19 cellular contexts compared by ENCODE assay signal in genomic region chr7:2393751-2394150, GRCh38.
"Had no signal": no experiment of that assay in that cellular context is flagged by ENCODE, and none has a peak within 500 bp of the region (broad histone marks: within the 10 kb centered on the region; RNA-seq: fewer than 3 reads in every experiment).

No MANE protein-coding gene starts in this region.

- H3K27ac Mint-ChIP-seq: activated CD4-positive, alpha-beta memory T cell treated with anti-CD3 and anti-CD28 coated beads for 36 hours; activated CD4-positive, alpha-beta T cell treated with anti-CD3 and anti-CD28 coated beads for 36 hours; activated T-helper 1 cell treated with anti-CD3 and anti-CD28 coated beads, Interleukin-12 subunit alpha, Interleukin-12 subunit beta, Interleukin-2, Interleukin-4 antibody, amounts not matched to agents 30 ng/mL and 10 ng/mL and 1 ng/mL, durations not matched to agents 14 hours and 24 hours and 36 hours; WTC11 had no signal

- FAIRE-seq: astrocyte had no signal

- ATAC-seq: activated CD4-positive, alpha-beta T cell treated with anti-CD3 and anti-CD28 coated beads for 36 hours; activated naive CD4-positive, alpha-beta T cell treated with anti-CD3 and anti-CD28 coated beads, Interleukin-2, amount 50 U/mL, for 72 hours; heart right ventricle; mucosa of descending colon; WTC11 had no signal

- H3K4me3 Mint-ChIP-seq: activated CD4-positive, alpha-beta memory T cell treated with anti-CD3 and anti-CD28 coated beads for 36 hours; activated CD4-positive, alpha-beta T cell treated with anti-CD3 and anti-CD28 coated beads for 36 hours; activated T-helper 1 cell treated with anti-CD3 and anti-CD28 coated beads, Interleukin-12 subunit alpha, Interleukin-12 subunit beta, Interleukin-2, Interleukin-4 antibody, amounts not matched to agents 30 ng/mL and 10 ng/mL and 1 ng/mL, durations not matched to agents 14 hours and 24 hours and 36 hours; WTC11 had no signal

- H3K4me3 ChIP-seq: adrenal gland, esophagus muscularis mucosa, heart right ventricle, left ventricle myocardium inferior, mucosa of descending colon, spleen, tibial nerve had no signal

- H3K27me3 ChIP-seq: adrenal gland, esophagus muscularis mucosa, heart right ventricle, spleen, tibial nerve had no signal

- H3K27ac ChIP-seq: adrenal gland, esophagus muscularis mucosa, left ventricle myocardium inferior, tibial nerve had no signal

- H3K36me3 Mint-ChIP-seq: activated CD4-positive, alpha-beta memory T cell treated with anti-CD3 and anti-CD28 coated beads for 36 hours; activated naive CD4-positive, alpha-beta T cell treated with anti-CD3 and anti-CD28 coated beads, Interleukin-2, amount 50 U/mL, for 72 hours; naive B cell; WTC11 had no signal

- H3K9me3 ChIP-seq: adrenal gland, esophagus muscularis mucosa, heart right ventricle, left ventricle myocardium inferior, mucosa of descending colon, spleen, tibial nerve had no signal

- H3K36me3 ChIP-seq: adrenal gland, heart right ventricle, left ventricle myocardium inferior, spleen had no signal

- DNase-seq: activated CD4-positive, alpha-beta memory T cell treated with anti-CD3 and anti-CD28 coated beads for 36 hours; activated CD4-positive, alpha-beta T cell treated with anti-CD3 and anti-CD28 coated beads for 36 hours; activated gamma-delta T cell treated with Interleukin-2 at 50 U/mL for 16 hours; activated T-cell treated with anti-CD3 and anti-CD28 coated beads for 4 hours; adrenal gland; dermis blood vessel endothelial cell; effector memory CD4-positive, alpha-beta T cell; heart right ventricle; left ventricle myocardium inferior; mucosa of descending colon; naive B cell; spleen; stimulated activated naive CD4-positive, alpha-beta T cell treated with Interleukin-2 at 50 U/mL for 16 hours had no signal

- H3K9me3 Mint-ChIP-seq: activated CD4-positive, alpha-beta memory T cell treated with anti-CD3 and anti-CD28 coated beads for 36 hours; activated naive CD4-positive, alpha-beta T cell treated with anti-CD3 and anti-CD28 coated beads, Interleukin-2, amount 50 U/mL, for 72 hours; activated T-helper 1 cell treated with anti-CD3 and anti-CD28 coated beads, Interleukin-12 subunit alpha, Interleukin-12 subunit beta, Interleukin-2, Interleukin-4 antibody, amounts not matched to agents 30 ng/mL and 10 ng/mL and 1 ng/mL, durations not matched to agents 14 hours and 24 hours and 36 hours; naive B cell; WTC11 had no signal

- H3K4me1 Mint-ChIP-seq: activated CD4-positive, alpha-beta T cell treated with anti-CD3 and anti-CD28 coated beads for 36 hours had no signal

- H3K4me1 ChIP-seq: adrenal gland had no signal

- H3K27me3 Mint-ChIP-seq: activated CD4-positive, alpha-beta memory T cell treated with anti-CD3 and anti-CD28 coated beads for 36 hours; activated CD4-positive, alpha-beta T cell treated with anti-CD3 and anti-CD28 coated beads for 36 hours; naive B cell had no signal
